Comparison of ENCODE assay signal across 7 cellular contexts in genomic region chr9:113491147-113491546, GRCh38. TPM values are rescaled to one million over a fixed set of nuclear protein-coding genes. Genes with fewer than 3 reads are reported as not detected.
DNase-seq lines count a peak whose midpoint lies in the region; ATAC-seq, FAIRE-seq and TF ChIP-seq lines count a peak whose summit lies in the region.
"Not testable (repeated sequence)": the region's sequence is repeated elsewhere in the genome, so short reads cannot be mapped to it uniquely, and the experiment has no call there.

No MANE protein-coding gene starts in this region.

- not testable (repeated sequence) for H3K27me3 ChIP-seq in IMR-90 (ENCODE audit: control insufficient read depth, insufficient read depth, low read length); endothelial cell of umbilical vein (ENCODE audit: control insufficient read depth in 2 of 2, insufficient read depth in 2 of 2, low read length in 2 of 2); heart left ventricle; right cardiac atrium (ENCODE audit: control insufficient read depth, insufficient read depth); thoracic aorta (replicated peaks; ENCODE audit: insufficient read depth); aorta (ENCODE audit: control insufficient read depth in 1 of 2, insufficient read depth in 2 of 2, low read length in 1 of 2)

- CTCF ChIA-PET in IMR-90 (lab: Yijun Ruan, JAX): not testable (repeated sequence)
- CTCF ChIA-PET in endothelial cell of umbilical vein (lab: Charles Lee): interaction anchor here (3.1 kb wide), 1 partner anchor 36 kb away, joined by 14 read pairs; no protein-coding TSS in a partner anchor

- 71% methylated on average over 1 of the region's 4 CpGs; no CpG with 5 or more reads in 1 of the 2 experiments for WGBS in IMR-90 (ENCODE audit: extremely low coverage in 2 of 2, insufficient read length in 1 of 2), 2 experiments
- 78 to 84% (median 82%) methylated on average over 4 of the region's 4 CpGs for WGBS in heart left ventricle, 4 donors
- WGBS in right cardiac atrium: 85% methylated on average over 4 of the region's 4 CpGs
- WGBS in aorta, 2 donors: 72 to 77% methylated on average over 4 of the region's 4 CpGs

- H3K79me2 ChIP-seq in endothelial cell of umbilical vein (ENCODE audit: control insufficient read depth, insufficient read depth, low read length): not testable (repeated sequence)

- TF ChIP-seq RAD21 in IMR-90 (IDR thresholded peaks at IDR 0.05; ENCODE audit: low read length): not testable (repeated sequence)

- not testable (repeated sequence) for ATAC-seq in IMR-90 (ENCODE audit: low read depth); heart left ventricle; right cardiac atrium; thoracic aorta (ENCODE audit: insufficient number of reproducible peaks, low FRiP score, low read depth); aorta (ENCODE audit: low FRiP score)

- TF ChIP-seq CTCF in IMR-90 (conservative IDR thresholded peaks at IDR 0.05; ENCODE audit: low read depth, low read length); endothelial cell of umbilical vein (IDR thresholded peaks at IDR 0.05; ENCODE audit: extremely low read depth in 1 of 2, insufficient read depth in 1 of 2, low read depth in 1 of 2, low read length in 2 of 2); heart left ventricle (IDR thresholded peaks at IDR 0.05); thoracic aorta (IDR thresholded peaks at IDR 0.05): not testable (repeated sequence)

- not testable (repeated sequence) for H3K4me3 ChIP-seq in IMR-90 (ENCODE audit: insufficient read depth, low read depth, low read length); endothelial cell of umbilical vein (replicated peaks in 1 of 3; ENCODE audit: insufficient read depth in 1 of 3, low read depth in 1 of 3, low read length in 3 of 3); heart left ventricle; right cardiac atrium (ENCODE audit: low read length); thoracic aorta; aorta (ENCODE audit: low read length in 2 of 2)

- not testable (repeated sequence) for H3K27ac ChIP-seq in IMR-90 (ENCODE audit: insufficient read depth, low read length); endothelial cell of umbilical vein (ENCODE audit: insufficient read depth, low read depth, low read length)
- peak overlapping the region in 11 of 12 donors; percentile 50 to 85 (median 73) for H3K27ac ChIP-seq in heart left ventricle
- peak overlapping the region; percentile 30 for H3K27ac ChIP-seq in right cardiac atrium (ENCODE audit: low read length)
- H3K27ac ChIP-seq in thoracic aorta: peak overlapping the region; percentile 64 to 88
- H3K27ac ChIP-seq in aorta (ENCODE audit: low read depth in 1 of 2, low read length in 2 of 2): peak overlapping the region; percentile 45 to 82

- POLR2A ChIA-PET in IMR-90 (lab: Charles Lee; ENCODE audit: unreplicated experiment); endothelial cell of umbilical vein (lab: Charles Lee): not testable (repeated sequence)

- H4K20me1 ChIP-seq in IMR-90 (ENCODE audit: insufficient read depth, low read length); endothelial cell of umbilical vein (replicated peaks; ENCODE audit: control insufficient read depth, extremely low read depth, insufficient read depth, low read length): not testable (repeated sequence)

- not testable (repeated sequence) for H4K8ac ChIP-seq in IMR-90 (ENCODE audit: low read depth in 2 of 2, low read length in 2 of 2)

- H2AFZ ChIP-seq in IMR-90 (replicated peaks; ENCODE audit: low read length, poor library complexity); endothelial cell of umbilical vein (ENCODE audit: low read depth, low read length): not testable (repeated sequence)

- H2BK5ac ChIP-seq in IMR-90 (ENCODE audit: low read depth, low read length, poor library complexity, severe bottlenecking): not testable (repeated sequence)

- H3K4me2 ChIP-seq in IMR-90 (ENCODE audit: low read depth, low read length); endothelial cell of umbilical vein (ENCODE audit: insufficient read depth, low read length): not testable (repeated sequence)

- H3K4me1 ChIP-seq in IMR-90 (ENCODE audit: control insufficient read depth, insufficient read depth, low read length) (peaks cover 15% of the 10 kb centered on the region), heart left ventricle (peaks cover 4 to 51% (median 23%) of the 10 kb centered on the region in 12 donors), right cardiac atrium (ENCODE audit: control insufficient read depth, insufficient read depth, low read length) (peaks cover 12% of the 10 kb centered on the region), thoracic aorta (ENCODE audit: control insufficient read depth in 1 of 2, low read depth in 2 of 2) (peaks cover 38 to 79% of the 10 kb centered on the region in 2 donors)
- H3K4me1 ChIP-seq in endothelial cell of umbilical vein (ENCODE audit: control insufficient read depth, extremely low read depth, insufficient read depth, low read length); aorta (ENCODE audit: control insufficient read depth in 1 of 2, insufficient read depth in 2 of 2, low read length in 2 of 2): not testable (repeated sequence)

- not testable (repeated sequence) for DNase-seq in IMR-90; endothelial cell of umbilical vein (ENCODE audit: low read depth, low spot score); heart left ventricle; right cardiac atrium; thoracic aorta (ENCODE audit: low spot score); aorta
- peak; percentile 40 for DNase-seq in activated CD8-positive, alpha-beta memory T cell treated with anti-CD3 and anti-CD28 coated beads, Interleukin-2, amount 50 U/mL, for 48 hours

- H4K5ac ChIP-seq in IMR-90 (ENCODE audit: low read depth, low read length): not testable (repeated sequence)

- not testable (repeated sequence) for H3K18ac ChIP-seq in IMR-90 (ENCODE audit: low read depth, low read length)

- not testable (repeated sequence) for H3K23ac ChIP-seq in IMR-90 (ENCODE audit: low read depth, low read length)

- not testable (repeated sequence) for BruUV-seq in IMR-90 (replicated peaks; lab: Mats Ljungman, UMichigan); endothelial cell of umbilical vein (replicated peaks; lab: Mats Ljungman, UMichigan)

- H4K91ac ChIP-seq in IMR-90 (ENCODE audit: insufficient read depth, low read depth, low read length): not testable (repeated sequence)

- H3K9ac ChIP-seq in IMR-90 (ENCODE audit: low read depth, low read length); endothelial cell of umbilical vein (replicated peaks; ENCODE audit: extremely low read depth, insufficient read depth, low read length): not testable (repeated sequence)

- H3K79me1 ChIP-seq in IMR-90 (ENCODE audit: low read depth in 1 of 2, low read length in 2 of 2): not testable (repeated sequence)

- H3K56ac ChIP-seq in IMR-90 (ENCODE audit: extremely low read depth, insufficient read depth, low read length): not testable (repeated sequence)

- not testable (repeated sequence) for H2BK20ac ChIP-seq in IMR-90 (ENCODE audit: low read depth, low read length)

- H2BK15ac ChIP-seq in IMR-90 (ENCODE audit: low read depth, low read length): not testable (repeated sequence)

- not testable (repeated sequence) for H3K14ac ChIP-seq in IMR-90 (replicated peaks; ENCODE audit: low read depth, low read length)

- peaks cover 12% of the 10 kb centered on the region for H3K9me1 ChIP-seq in IMR-90 (ENCODE audit: insufficient read depth, low read length)
- not testable (repeated sequence) for H3K9me1 ChIP-seq in endothelial cell of umbilical vein (replicated peaks; ENCODE audit: control insufficient read depth, extremely low read depth, insufficient read depth, low read length)

- not testable (repeated sequence) for H3K36me3 ChIP-seq in IMR-90 (ENCODE audit: control insufficient read depth, insufficient read depth, low read length); endothelial cell of umbilical vein (ENCODE audit: control insufficient read depth in 2 of 2, extremely low read depth in 1 of 2, insufficient read depth in 2 of 2, low read length in 2 of 2); heart left ventricle; thoracic aorta; aorta (ENCODE audit: control insufficient read depth in 1 of 2, insufficient read depth in 2 of 2, low read length in 1 of 2)

- peak overlapping the region; percentile 47; the same call in 1 of the 2 replicates for H3K4ac ChIP-seq in IMR-90 (ENCODE audit: low read depth, low read length)

- H2BK120ac ChIP-seq in IMR-90 (ENCODE audit: low read depth, low read length): not testable (repeated sequence)

- FAIRE-seq in endothelial cell of umbilical vein (lab: Jason Lieb, UNC): peak; percentile 21

- not testable (repeated sequence) for H2AK5ac ChIP-seq in IMR-90 (ENCODE audit: low read depth, low read length)

- in situ Hi-C loops in IMR-90 (cut with MboI; ENCODE audit: low sequenced_read_pairs): not testable (repeated sequence)

- not testable (repeated sequence) for TF ChIP-seq POLR2A in IMR-90 (IDR thresholded peaks at IDR 0.05; ENCODE audit: low read depth, low read length); endothelial cell of umbilical vein (IDR thresholded peaks at IDR 0.05; ENCODE audit: low read depth, low read length); heart left ventricle (IDR thresholded peaks at IDR 0.05)

- not testable (repeated sequence) for H2AK9ac ChIP-seq in IMR-90 (replicated peaks; ENCODE audit: low read depth, low read length, poor library complexity)

- not testable (repeated sequence) for H3K9me3 ChIP-seq in IMR-90 (ENCODE audit: control insufficient read depth, insufficient read depth, low read length); endothelial cell of umbilical vein (replicated peaks; ENCODE audit: control insufficient read depth, insufficient read depth, low read length); heart left ventricle; right cardiac atrium (ENCODE audit: control insufficient read depth, low read length); thoracic aorta; aorta (ENCODE audit: control insufficient read depth, low read length)

- intact Hi-C loops in IMR-90 (cut with micrococcal nuclease); endothelial cell of umbilical vein (cut with micrococcal nuclease); right cardiac atrium (cut with DNase I): not testable (repeated sequence)
- intact Hi-C loops in heart left ventricle (cut with DNase I): loop anchor here in 1 of 10 donors (5.0 kb wide), 1 partner anchor 34 kb away; no protein-coding TSS in a partner anchor
- intact Hi-C loops in aorta (cut with DNase I): loop anchor here (5.0 kb wide), 1 partner anchor 34 kb away; no protein-coding TSS in a partner anchor

- dilution Hi-C loops in IMR-90 (cut with HindIII; ENCODE audit: low sequenced_read_pairs, unreplicated experiment); endothelial cell of umbilical vein (cut with MboI; ENCODE audit: extremely low pct_ligation_motif_present, low sequenced_read_pairs): not testable (repeated sequence)

RNA-seq across cellular contexts. Expression of gene RGS3, which starts 27.6 kb away (rescaled TPM):
- 51.8 and 53.3 TPM in 2 replicates for total RNA-seq in IMR-90 (2012; rRNA removed)
- 65.6 and 68.7 TPM in 2 replicates for polyA plus RNA-seq in IMR-90 (2012; rRNA removed)
- polyA plus RNA-seq in IMR-90 (2012; cell fraction: cytosol; rRNA removed): 40.0 and 73.3 TPM in 2 replicates
- 93.2 and 94.6 TPM in 2 replicates for polyA plus RNA-seq in IMR-90 (2012; cell fraction: nucleus; rRNA removed; ENCODE audit: low replicate concordance)
- total RNA-seq in endothelial cell of umbilical vein: 407 and 416 TPM in 2 replicates
- polyA plus RNA-seq in endothelial cell of umbilical vein: 356 and 385 TPM in 2 replicates
- polyA plus RNA-seq in endothelial cell of umbilical vein (2011; cell fraction: cytosol; rRNA removed): 317 and 396 TPM in 2 replicates
- 509 and 635 TPM in 2 replicates for polyA plus RNA-seq in endothelial cell of umbilical vein (2011; cell fraction: nucleus; rRNA removed)
- polyA plus RNA-seq in endothelial cell of umbilical vein (2012): 125 and 130 TPM in 2 replicates
- 566 and 594 TPM in 2 replicates for polyA minus RNA-seq in endothelial cell of umbilical vein
- polyA minus RNA-seq in endothelial cell of umbilical vein (2011; cell fraction: cytosol; rRNA and poly(A)+ RNA removed): 16.0 TPM
- polyA minus RNA-seq in endothelial cell of umbilical vein (2011; cell fraction: nucleus; rRNA and poly(A)+ RNA removed): 401 and 590 TPM in 2 replicates
- 100 to 1,000 TPM; 107 to 214 (median 139) TPM for total RNA-seq in heart left ventricle
- polyA plus RNA-seq in heart left ventricle: 100 to 1,000 TPM in 1 of 2 donors, 10 to 100 TPM in 1; 93.4 to 120 TPM
- 100 to 1,000 TPM; 139 to 184 (median 166) TPM for total RNA-seq in right cardiac atrium
- 107 TPM for polyA plus RNA-seq in right cardiac atrium
- 100 to 1,000 TPM; 170 to 202 TPM for total RNA-seq in thoracic aorta
- total RNA-seq in aorta: 100 to 1,000 TPM; 157 to 161 TPM
- polyA plus RNA-seq in aorta: 100 to 1,000 TPM in 1 of 2 donors, 10 to 100 TPM in 1; 74.3 to 142 TPM
